1 cellular context compared by ENCODE assay signal in genomic region chr5:178385472-178385853, GRCh38.
TF ChIP-seq lines count a peak whose summit lies in the region.

No MANE protein-coding gene starts in this region.

TF ChIP-seq in GM23338, 12 proteins besides CTCF, POLR2A, EP300 and RAD21 (continued from another document):
- TF ChIP-seq ZNF462 (CRISPR knock-in tag; IDR thresholded peaks at IDR 0.05) = no peak
- TF ChIP-seq EZH2phosphoT487 (IDR thresholded peaks at IDR 0.05; ENCODE audit: unreplicated experiment) = no peak
- no peak for TF ChIP-seq NANOG (IDR thresholded peaks at IDR 0.05; ENCODE audit: borderline replicate concordance)
- no peak for TF ChIP-seq STAT1 (IDR thresholded peaks at IDR 0.05; ENCODE audit: unreplicated experiment)
- no peak for TF ChIP-seq POLR2AphosphoS5 (IDR thresholded peaks at IDR 0.05; ENCODE audit: low read depth)
- TF ChIP-seq EZH2 (IDR thresholded peaks at IDR 0.05; ENCODE audit: low read depth, unreplicated experiment) = no peak
- TF ChIP-seq ETS1 (IDR thresholded peaks at IDR 0.05) = no peak
